In the genomic region with DNA sequence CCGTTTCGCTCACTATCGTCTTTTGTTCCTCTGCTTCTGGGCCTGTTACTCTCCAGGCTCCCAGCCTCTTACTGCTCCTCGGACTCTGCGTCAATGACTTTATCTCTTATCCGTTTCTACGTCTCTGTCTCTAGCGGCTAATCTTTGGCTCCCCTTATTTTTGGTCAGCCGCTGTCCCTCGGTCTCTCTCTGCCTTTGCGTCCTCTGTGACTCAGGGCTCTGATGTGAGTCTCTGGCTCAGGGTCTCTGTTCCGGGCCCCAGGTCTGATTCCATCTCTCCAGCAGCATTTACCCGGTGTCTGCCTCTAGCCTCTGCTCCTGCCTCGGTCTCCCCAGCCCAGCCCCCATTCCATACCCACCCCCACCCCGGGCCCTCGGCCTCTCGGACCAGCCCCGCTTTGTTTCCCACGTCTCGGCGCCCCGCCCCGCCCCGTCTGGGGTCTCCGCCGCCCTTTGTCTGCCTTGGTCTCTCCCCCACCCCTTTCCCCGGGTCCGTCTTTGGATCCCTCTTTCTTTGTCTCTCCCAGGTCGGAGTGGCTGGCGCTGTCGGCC, we compare ENCODE assay signal across 7 cellular contexts. TPM values are rescaled to one million over a fixed set of nuclear protein-coding genes. Genes with fewer than 3 reads are reported as not detected.
DNase-seq lines count a peak whose midpoint lies in the region; ATAC-seq and TF ChIP-seq lines count a peak whose summit lies in the region.

No MANE protein-coding gene starts in this region.

- 13 to 17% methylated on average over 17 to 28 of the region's 31 CpGs for WGBS in esophagus squamous epithelium, 2 donors

- peaks cover 15% of the 10 kb centered on the region; the same call in 1 of the 2 replicates for H4K20me1 ChIP-seq in GM23338 (replicated peaks; ENCODE audit: insufficient read depth)

- peak overlapping the region; percentile 94 for H3K27ac Mint-ChIP-seq in GM23338

- H3F3A ChIP-seq in GM23338 (replicated peaks; ENCODE audit: low read depth): peaks cover 41% of the 10 kb centered on the region

- H3K4me3 ChIP-seq in GM23338 (peak overlapping the region; percentile 96), SJCRH30 (peak overlapping the region; percentile 78), esophagus squamous epithelium (peak overlapping the region; percentile 76 to 96 (median 83)), neutrophil (ENCODE audit: low read depth in 1 of 2, low read length in 1 of 2) (peak overlapping the region; percentile 63 to 70)

- intact Hi-C loops in esophagus squamous epithelium (cut with DNase I): no loop called here

- peak overlapping the region; percentile 97 for H3K27ac ChIP-seq in GM23338 (ENCODE audit: low read depth)
- H3K27ac ChIP-seq in SJCRH30: peak overlapping the region; percentile 64
- H3K27ac ChIP-seq in esophagus squamous epithelium: peak overlapping the region; percentile 74 to 86 (median 82)
- H3K27ac ChIP-seq in neutrophil: peak overlapping the region; percentile 41

- H3K27me3 ChIP-seq in GM23338 (ENCODE audit: insufficient read depth): no peaks in the 10 kb centered on the region
- H3K27me3 ChIP-seq in SJCRH30: no peaks in the 10 kb centered on the region
- no peaks in the 10 kb centered on the region for H3K27me3 ChIP-seq in esophagus squamous epithelium
- H3K27me3 ChIP-seq in neutrophil: peaks cover 25% of the 10 kb centered on the region

- H3K36me3 ChIP-seq in GM23338 (ENCODE audit: insufficient read depth) (peaks cover 9% of the 10 kb centered on the region; the same call in 1 of the 2 replicates), SJCRH30 (no peaks in the 10 kb centered on the region), esophagus squamous epithelium (peaks cover 0 to 18% (median 0%) of the 10 kb centered on the region in 3 donors), neutrophil (no peaks in the 10 kb centered on the region)

- no peak for TF ChIP-seq POLR2A in esophagus squamous epithelium (IDR thresholded peaks at IDR 0.05)

- peak overlapping the region; percentile 82 for H3K4me3 Mint-ChIP-seq in GM23338

- H3K9me2 ChIP-seq in GM23338 (ENCODE audit: insufficient read depth): no peaks in the 10 kb centered on the region

- no peaks in the 10 kb centered on the region for H3K9me3 Mint-ChIP-seq in GM23338

- H3K27me3 Mint-ChIP-seq in GM23338 (ENCODE audit: insufficient read depth, low read depth, poor library complexity): peaks cover 7% of the 10 kb centered on the region

- peak overlapping the region; percentile 90 for H2AFZ ChIP-seq in GM23338

- H3K9me3 ChIP-seq in SJCRH30 (replicated peaks) (no peaks in the 10 kb centered on the region), esophagus squamous epithelium (no peaks in the 10 kb centered on the region), neutrophil (no peaks in the 10 kb centered on the region)

- DNase-seq in GM23338 (ENCODE audit: low spot score): peak; percentile 89
- peak; percentile 29 to 50 for DNase-seq in SJCRH30
- no peak for DNase-seq in esophagus squamous epithelium (lab: John Stamatoyannopoulos, UW)
- no peak for DNase-seq in NCI-H526 treated with DMSO at 0.1 percent for 48 hours (lab: John Stamatoyannopoulos, UW)
- DNase-seq in NCI-H446 treated with DMSO at 0.1 percent for 48 hours (lab: John Stamatoyannopoulos, UW): no peak
- DNase-seq in NCI-H187 treated with DMSO at 0.1 percent for 48 hours (lab: John Stamatoyannopoulos, UW): no peak

- TF ChIP-seq CTCF in GM23338 (conservative IDR thresholded peaks at IDR 0.05; ENCODE audit: low read depth in 2 of 2): no peak
- no peak for TF ChIP-seq CTCF in esophagus squamous epithelium (IDR thresholded peaks at IDR 0.05)
- no peak for TF ChIP-seq CTCF in neutrophil (IDR thresholded peaks at IDR 0.05)

- peaks cover 32% of the 10 kb centered on the region for H3K36me3 Mint-ChIP-seq in GM23338 (ENCODE audit: low read depth)

- H3K4me1 ChIP-seq in GM23338 (ENCODE audit: insufficient read depth) (peaks cover 30% of the 10 kb centered on the region), SJCRH30 (peaks cover 4% of the 10 kb centered on the region), esophagus squamous epithelium (peaks cover 5 to 50% (median 17%) of the 10 kb centered on the region in 3 donors), neutrophil (ENCODE audit: control insufficient read depth in 1 of 2, insufficient read depth in 1 of 2, low read depth in 1 of 2, low read length in 1 of 2) (peaks cover 12 to 43% of the 10 kb centered on the region in 2 experiments)

- peaks cover 20% of the 10 kb centered on the region for H3K79me2 ChIP-seq in GM23338 (replicated peaks; ENCODE audit: insufficient read depth)

- peak; percentile 58 for ATAC-seq in GM23338

- H3K4me2 ChIP-seq in GM23338: peak overlapping the region; percentile 94

- peaks cover 33% of the 10 kb centered on the region for H3K4me1 Mint-ChIP-seq in GM23338

TF ChIP-seq in GM23338, 12 proteins besides CTCF, POLR2A, EP300 and RAD21 (continues in another document):
- TF ChIP-seq, protein P1, sequence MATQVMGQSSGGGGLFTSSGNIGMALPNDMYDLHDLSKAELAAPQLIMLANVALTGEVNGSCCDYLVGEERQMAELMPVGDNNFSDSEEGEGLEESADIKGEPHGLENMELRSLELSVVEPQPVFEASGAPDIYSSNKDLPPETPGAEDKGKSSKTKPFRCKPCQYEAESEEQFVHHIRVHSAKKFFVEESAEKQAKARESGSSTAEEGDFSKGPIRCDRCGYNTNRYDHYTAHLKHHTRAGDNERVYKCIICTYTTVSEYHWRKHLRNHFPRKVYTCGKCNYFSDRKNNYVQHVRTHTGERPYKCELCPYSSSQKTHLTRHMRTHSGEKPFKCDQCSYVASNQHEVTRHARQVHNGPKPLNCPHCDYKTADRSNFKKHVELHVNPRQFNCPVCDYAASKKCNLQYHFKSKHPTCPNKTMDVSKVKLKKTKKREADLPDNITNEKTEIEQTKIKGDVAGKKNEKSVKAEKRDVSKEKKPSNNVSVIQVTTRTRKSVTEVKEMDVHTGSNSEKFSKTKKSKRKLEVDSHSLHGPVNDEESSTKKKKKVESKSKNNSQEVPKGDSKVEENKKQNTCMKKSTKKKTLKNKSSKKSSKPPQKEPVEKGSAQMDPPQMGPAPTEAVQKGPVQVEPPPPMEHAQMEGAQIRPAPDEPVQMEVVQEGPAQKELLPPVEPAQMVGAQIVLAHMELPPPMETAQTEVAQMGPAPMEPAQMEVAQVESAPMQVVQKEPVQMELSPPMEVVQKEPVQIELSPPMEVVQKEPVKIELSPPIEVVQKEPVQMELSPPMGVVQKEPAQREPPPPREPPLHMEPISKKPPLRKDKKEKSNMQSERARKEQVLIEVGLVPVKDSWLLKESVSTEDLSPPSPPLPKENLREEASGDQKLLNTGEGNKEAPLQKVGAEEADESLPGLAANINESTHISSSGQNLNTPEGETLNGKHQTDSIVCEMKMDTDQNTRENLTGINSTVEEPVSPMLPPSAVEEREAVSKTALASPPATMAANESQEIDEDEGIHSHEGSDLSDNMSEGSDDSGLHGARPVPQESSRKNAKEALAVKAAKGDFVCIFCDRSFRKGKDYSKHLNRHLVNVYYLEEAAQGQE (IDR thresholded peaks at IDR 0.05; ENCODE audit: unreplicated experiment): no peak
- TF ChIP-seq ZNF114 (CRISPR knock-in tag; IDR thresholded peaks at IDR 0.05) (no peak), POLR2AphosphoS5 (IDR thresholded peaks at IDR 0.05; ENCODE audit: low read depth) (no peak; the same call in 1 of the 2 replicates), EZH2 (IDR thresholded peaks at IDR 0.05; ENCODE audit: low read depth, unreplicated experiment) (no peak), NANOG (IDR thresholded peaks at IDR 0.05; ENCODE audit: borderline replicate concordance) (no peak), ZNF331 (CRISPR knock-in tag; IDR thresholded peaks at IDR 0.05; ENCODE audit: low read depth) (no peak), JUNB (IDR thresholded peaks at IDR 0.05; ENCODE audit: unreplicated experiment) (no peak), STAT1 (IDR thresholded peaks at IDR 0.05; ENCODE audit: unreplicated experiment) (no peak)
- TF ChIP-seq, protein P2, sequence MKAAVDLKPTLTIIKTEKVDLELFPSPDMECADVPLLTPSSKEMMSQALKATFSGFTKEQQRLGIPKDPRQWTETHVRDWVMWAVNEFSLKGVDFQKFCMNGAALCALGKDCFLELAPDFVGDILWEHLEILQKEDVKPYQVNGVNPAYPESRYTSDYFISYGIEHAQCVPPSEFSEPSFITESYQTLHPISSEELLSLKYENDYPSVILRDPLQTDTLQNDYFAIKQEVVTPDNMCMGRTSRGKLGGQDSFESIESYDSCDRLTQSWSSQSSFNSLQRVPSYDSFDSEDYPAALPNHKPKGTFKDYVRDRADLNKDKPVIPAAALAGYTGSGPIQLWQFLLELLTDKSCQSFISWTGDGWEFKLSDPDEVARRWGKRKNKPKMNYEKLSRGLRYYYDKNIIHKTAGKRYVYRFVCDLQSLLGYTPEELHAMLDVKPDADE (IDR thresholded peaks at IDR 0.05): no peak

RNA-seq across cellular contexts. Expression of a gene that starts 0.5 kb away (rescaled TPM):
- total RNA-seq in GM23338 (2014; rRNA removed; shearing (Covaris generic)): 37.9 and 44.3 TPM in 2 replicates
- 4.8 and 6.2 TPM in 2 replicates for polyA plus RNA-seq in GM23338 (2016; fragmentation: Nextera tagmentation; extraction: Ambion mirVana)
- 9.3 and 10.1 TPM in 2 replicates for total RNA-seq in SJCRH30 (2014; rRNA removed; shearing (Covaris generic))
- total RNA-seq in esophagus squamous epithelium: 1 to 10 TPM; 2.8 to 5.9 (median 4.5) TPM

RNA-seq across cellular contexts. Expression of a gene that starts 12.3 kb away (rescaled TPM):
- total RNA-seq in GM23338 (2014; rRNA removed; shearing (Covaris generic)): 0.21 and 0.35 TPM in 2 replicates
- polyA plus RNA-seq in GM23338 (2016; fragmentation: Nextera tagmentation; extraction: Ambion mirVana): 3.3 and 3.9 TPM in 2 replicates
- total RNA-seq in SJCRH30 (2014; rRNA removed; shearing (Covaris generic)): 0.23 and 0.45 TPM in 2 replicates
- total RNA-seq in esophagus squamous epithelium: 1 to 10 TPM; 1.2 to 7.1 (median 2.7) TPM

RNA-seq across cellular contexts. Expression of a gene that starts 12.7 kb away (rescaled TPM):
- total RNA-seq in GM23338 (2014; rRNA removed; shearing (Covaris generic)): 12.0 and 16.1 TPM in 2 replicates
- polyA plus RNA-seq in GM23338 (2016; fragmentation: Nextera tagmentation; extraction: Ambion mirVana): 10.8 and 12.7 TPM in 2 replicates
- total RNA-seq in SJCRH30 (2014; rRNA removed; shearing (Covaris generic)): 10.4 and 14.0 TPM in 2 replicates
- 10 to 100 TPM in 1 of 4 donors, 1 to 10 TPM in 3; 3.7 to 15.1 (median 7.0) TPM for total RNA-seq in esophagus squamous epithelium

RNA-seq across cellular contexts. Expression of a gene that starts 20.1 kb away (rescaled TPM):
- total RNA-seq in GM23338 (2014; rRNA removed; shearing (Covaris generic)): not detected in 2 replicates
- polyA plus RNA-seq in GM23338 (2016; fragmentation: Nextera tagmentation; extraction: Ambion mirVana): 3.5 and 7.3 TPM in 2 replicates
- total RNA-seq in SJCRH30 (2014; rRNA removed; shearing (Covaris generic)): 10.8 and 13.1 TPM in 2 replicates
- not detected for total RNA-seq in esophagus squamous epithelium

RNA-seq across cellular contexts. Expression of a gene that starts 24.4 kb away (rescaled TPM):
- 19.6 and 30.8 TPM in 2 replicates for total RNA-seq in GM23338 (2014; rRNA removed; shearing (Covaris generic))
- 13.3 TPM in 2 replicates for polyA plus RNA-seq in GM23338 (2016; fragmentation: Nextera tagmentation; extraction: Ambion mirVana)
- total RNA-seq in SJCRH30 (2014; rRNA removed; shearing (Covaris generic)): 33.7 and 36.0 TPM in 2 replicates
- total RNA-seq in esophagus squamous epithelium: 10 to 100 TPM; 21.9 to 33.9 (median 26.1) TPM

Comparison
In these comparisons a context has a peak if more than half of its experiments do, and no peak if none do; other contexts are left out.
1. DNase-seq: peak in GM23338 (single experiment) and SJCRH30 (2 of 2); none in esophagus squamous epithelium (single experiment), NCI-H526 treated with DMSO at 0.1 percent for 48 hours (single experiment), NCI-H446 treated with DMSO at 0.1 percent for 48 hours (single experiment) and NCI-H187 treated with DMSO at 0.1 percent for 48 hours (single experiment).
2. H3K27ac ChIP-seq: peak in every context shown above with its lines; median percentile 97 in GM23338; 82 in esophagus squamous epithelium; 64 in SJCRH30; 41 in neutrophil.
3. Peak in every context shown above with its lines, with median percentiles within 50 percentile points of each other: H3K4me3 ChIP-seq.